Comparison of ENCODE assay signal across 11 cellular contexts in the genomic region with DNA sequence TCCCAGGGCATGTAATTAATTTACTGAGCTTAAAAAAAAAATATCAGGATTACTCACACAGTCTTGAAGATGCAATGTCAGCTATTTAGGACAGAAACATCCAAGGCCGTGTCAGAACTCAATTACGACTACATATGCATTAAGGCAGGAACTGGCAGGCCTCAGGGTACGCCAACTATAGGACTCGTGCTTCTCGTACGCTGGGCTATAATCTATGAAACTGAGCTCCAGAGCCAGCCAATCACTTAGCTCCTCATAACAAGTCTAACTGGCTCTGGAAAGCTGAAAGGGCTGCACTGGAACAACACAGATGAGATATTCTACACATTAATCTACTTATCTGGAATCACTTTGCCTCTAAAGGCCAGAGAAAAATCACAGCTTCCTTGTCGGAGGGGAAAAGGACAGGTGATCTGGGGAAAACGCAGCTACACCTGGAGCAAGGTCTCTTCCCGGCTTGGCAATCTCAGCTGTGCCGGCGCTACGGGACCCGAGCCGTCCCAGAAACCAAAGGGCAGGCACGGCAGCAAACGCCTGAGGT.
DNase-seq lines count a peak whose midpoint lies in the region; ATAC-seq and TF ChIP-seq lines count a peak whose summit lies in the region.
"Had no signal": no experiment of that assay in that cellular context is flagged by ENCODE, and none has a peak within 500 bp of the region (broad histone marks: within the 10 kb centered on the region; RNA-seq: fewer than 3 reads in every experiment).

No MANE protein-coding gene starts in this region.

- H3K4me2 ChIP-seq in GM23248 (ENCODE audit: unreplicated experiment) (peak overlapping the region; percentile 59), hepatocyte (peak overlapping the region; percentile 62)

- H3K79me2 ChIP-seq in GM23248 (ENCODE audit: insufficient read depth) (no peaks in the 10 kb centered on the region), hepatocyte (no peaks in the 10 kb centered on the region)

- H4K20me1 ChIP-seq in GM23248 (ENCODE audit: insufficient read depth) (no peaks in the 10 kb centered on the region), hepatocyte (ENCODE audit: insufficient read depth, poor library complexity, severe bottlenecking) (no peaks in the 10 kb centered on the region)

- H3K4me3 ChIP-seq in GM23248 (peak overlapping the region; percentile 46), hepatocyte (no peak overlapping the region), stomach smooth muscle (ENCODE audit: low read length in 2 of 2) (peak overlapping the region; percentile 78 to 82), heart left ventricle (no peak overlapping the region)

- DNase-seq in GM23248: peak; percentile 13
- peak; percentile 46 for DNase-seq in hepatocyte (ENCODE audit: low spot score)
- DNase-seq in Kasumi-1 (lab: John Stamatoyannopoulos, UW): no peak
- DNase-seq in activated CD4-positive, alpha-beta T cell treated with anti-CD3 and anti-CD28 coated beads for 1 hour: no peak
- no peak for DNase-seq in heart left ventricle
- DNase-seq: activated naive CD8-positive, alpha-beta T cell treated with anti-CD3 and anti-CD28 coated beads, Interleukin-2, amount 50 U/mL, for 24 hours; naive thymus-derived CD8-positive, alpha-beta T cell had no signal

- WGBS in GM23248 (ENCODE audit: low coverage in 1 of 2, low lambda C conversion rate in 2 of 2, missing lambda C conversion rate in 2 of 2), 2 experiments: 3% methylated on average over 16 of the region's 16 CpGs
- 64% methylated on average over 16 of the region's 16 CpGs for WGBS in hepatocyte (ENCODE audit: low lambda C conversion rate, missing lambda C conversion rate)
- WGBS in heart left ventricle, 4 donors: 90 to 94% (median 91%) methylated on average over 16 of the region's 16 CpGs

- peaks cover 13% of the 10 kb centered on the region for H3K27me3 ChIP-seq in GM23248 (replicated peaks; ENCODE audit: insufficient read depth)
- no peaks in the 10 kb centered on the region for H3K27me3 ChIP-seq in hepatocyte
- H3K27me3 ChIP-seq in stomach smooth muscle (ENCODE audit: control insufficient read depth in 1 of 2, insufficient read depth in 2 of 2, low read length in 2 of 2): no peaks in the 10 kb centered on the region
- H3K27me3 ChIP-seq in heart left ventricle: no peaks in the 10 kb centered on the region

- in situ Hi-C loops in GM23248 (cut with MboI): no loop called here

- TF ChIP-seq CTCF in hepatocyte (IDR thresholded peaks at IDR 0.05; ENCODE audit: poor library complexity) (no peak), heart left ventricle (IDR thresholded peaks at IDR 0.05) (no peak)

- H3K4me1 ChIP-seq in GM23248 (ENCODE audit: insufficient read depth): no peaks in the 10 kb centered on the region
- H3K4me1 ChIP-seq in hepatocyte (ENCODE audit: insufficient read depth): peaks cover 3% of the 10 kb centered on the region
- H3K4me1 ChIP-seq in stomach smooth muscle (ENCODE audit: control insufficient read depth, insufficient read depth, low read length): no peaks in the 10 kb centered on the region
- H3K4me1 ChIP-seq in heart left ventricle: no peaks in the 10 kb centered on the region

- ATAC-seq in SK-N-SH treated with all-trans-retinoic acid at 6 μM for 48 hours (peak; percentile 95), heart left ventricle (no peak), HG03280 (IDR thresholded peaks at IDR 0.05; ENCODE audit: unreplicated experiment) (no peak)
- ATAC-seq: activated CD4-positive, CD25-positive, alpha-beta regulatory T cell treated with anti-CD3 and anti-CD28 coated beads, Interleukin-2, amount 50 U/mL, for 24 hours; activated naive CD8-positive, alpha-beta T cell treated with anti-CD3 and anti-CD28 coated beads, Interleukin-2, amount 50 U/mL, for 24 hours; naive thymus-derived CD8-positive, alpha-beta T cell had no signal

- H2AFZ ChIP-seq in GM23248 (peak overlapping the region; percentile 66), hepatocyte (no peak overlapping the region)

- H3K9me2 ChIP-seq in GM23248 (ENCODE audit: insufficient read depth) (no peaks in the 10 kb centered on the region), hepatocyte (replicated peaks; ENCODE audit: insufficient read depth) (no peaks in the 10 kb centered on the region)

- no peak for TF ChIP-seq POLR2A in heart left ventricle (IDR thresholded peaks at IDR 0.05)

- intact Hi-C loops in heart left ventricle (cut with DNase I): no loop called here

- H3K27ac ChIP-seq in GM23248: no peak overlapping the region
- peak overlapping the region; percentile 74 for H3K27ac ChIP-seq in hepatocyte
- H3K27ac ChIP-seq in stomach smooth muscle (ENCODE audit: low read length): peak overlapping the region; percentile 81
- peak overlapping the region in 1 of 12 donors; percentile 77 for H3K27ac ChIP-seq in heart left ventricle

- H3K9ac ChIP-seq in GM23248 (no peak overlapping the region), stomach smooth muscle (ENCODE audit: low read length in 2 of 2) (peak overlapping the region; percentile 77 to 81)

- H3K9me3 ChIP-seq in GM23248 (ENCODE audit: low read depth): no peaks in the 10 kb centered on the region
- H3K9me3 ChIP-seq in hepatocyte (ENCODE audit: low read depth): no peaks in the 10 kb centered on the region
- no peaks in the 10 kb centered on the region for H3K9me3 ChIP-seq in stomach smooth muscle (ENCODE audit: control insufficient read depth in 2 of 2, low read length in 2 of 2)
- no peaks in the 10 kb centered on the region for H3K9me3 ChIP-seq in heart left ventricle

- no peaks in the 10 kb centered on the region for H3F3A ChIP-seq in GM23248 (ENCODE audit: insufficient read depth)

- H3K36me3 ChIP-seq in GM23248 (ENCODE audit: low read depth): no peaks in the 10 kb centered on the region
- H3K36me3 ChIP-seq in hepatocyte (replicated peaks; ENCODE audit: insufficient read depth, low read depth): no peaks in the 10 kb centered on the region
- no peaks in the 10 kb centered on the region for H3K36me3 ChIP-seq in stomach smooth muscle (ENCODE audit: control insufficient read depth in 2 of 2, insufficient read depth in 2 of 2, low read length in 2 of 2)
- no peaks in the 10 kb centered on the region for H3K36me3 ChIP-seq in heart left ventricle

TF ChIP-seq in SK-N-SH treated with all-trans-retinoic acid at 6 μM for 48 hours, 23 proteins besides CTCF, POLR2A, EP300 and RAD21:
- TF ChIP-seq PPARA (CRISPR knock-in tag; IDR thresholded peaks at IDR 0.05; ENCODE audit: borderline replicate concordance) (no peak), GLIS3 (CRISPR knock-in tag; IDR thresholded peaks at IDR 0.05) (no peak), CSDC2 (CRISPR knock-in tag; IDR thresholded peaks at IDR 0.05) (no peak), ZNF8 (CRISPR knock-in tag; IDR thresholded peaks at IDR 0.05) (peak; percentile 87), ZC3H10 (CRISPR knock-in tag; IDR thresholded peaks at IDR 0.05) (no peak), ZFP30 (CRISPR knock-in tag; IDR thresholded peaks at IDR 0.05) (no peak)
- TF ChIP-seq, protein P1, sequence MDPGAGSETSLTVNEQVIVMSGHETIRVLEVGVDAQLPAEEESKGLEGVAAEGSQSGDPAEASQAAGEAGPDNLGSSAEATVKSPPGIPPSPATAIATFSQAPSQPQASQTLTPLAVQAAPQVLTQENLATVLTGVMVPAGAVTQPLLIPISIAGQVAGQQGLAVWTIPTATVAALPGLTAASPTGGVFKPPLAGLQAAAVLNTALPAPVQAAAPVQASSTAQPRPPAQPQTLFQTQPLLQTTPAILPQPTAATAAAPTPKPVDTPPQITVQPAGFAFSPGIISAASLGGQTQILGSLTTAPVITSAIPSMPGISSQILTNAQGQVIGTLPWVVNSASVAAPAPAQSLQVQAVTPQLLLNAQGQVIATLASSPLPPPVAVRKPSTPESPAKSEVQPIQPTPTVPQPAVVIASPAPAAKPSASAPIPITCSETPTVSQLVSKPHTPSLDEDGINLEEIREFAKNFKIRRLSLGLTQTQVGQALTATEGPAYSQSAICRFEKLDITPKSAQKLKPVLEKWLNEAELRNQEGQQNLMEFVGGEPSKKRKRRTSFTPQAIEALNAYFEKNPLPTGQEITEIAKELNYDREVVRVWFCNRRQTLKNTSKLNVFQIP (CRISPR knock-in tag; IDR thresholded peaks at IDR 0.05; ENCODE audit: borderline replicate concordance, low read depth): no peak

Comparison
In these comparisons a context has a peak if more than half of its experiments do, and no peak if none do; other contexts are left out.
1. DNase-seq: peak in GM23248 (single experiment) and hepatocyte (single experiment); none in Kasumi-1 (0 of 2), activated CD4-positive, alpha-beta T cell treated with anti-CD3 and anti-CD28 coated beads for 1 hour (single experiment) and heart left ventricle (0 of 5).
2. H3K4me3 ChIP-seq: peak in GM23248 (single experiment) and stomach smooth muscle (2 of 2); none in hepatocyte (single experiment) and heart left ventricle (0 of 12).